In genomic region chr21:34809822-34810221, GRCh38 we compare ENCODE assay signal across 28 cellular contexts.
DNase-seq lines count a peak whose midpoint lies in the region; ATAC-seq, FAIRE-seq and TF ChIP-seq lines count a peak whose summit lies in the region.
"Had no signal": no experiment of that assay in that cellular context is flagged by ENCODE, and none has a peak within 500 bp of the region (broad histone marks: within the 10 kb centered on the region; RNA-seq: fewer than 3 reads in every experiment).

No MANE protein-coding gene starts in this region.

- H4K12ac ChIP-seq in trophoblast cell (ENCODE audit: low read depth, low read length): no peak overlapping the region

- H3K4me3 Mint-ChIP-seq in CD4-positive, alpha-beta memory T cell: peak overlapping the region in 6 of 8 donors; percentile 13 to 79 (median 36)
- H3K4me3 Mint-ChIP-seq: activated naive CD4-positive, alpha-beta T cell treated with anti-CD3 and anti-CD28 coated beads for 36 hours; neural progenitor cell had no signal

- no peak for FAIRE-seq in frontal cortex (lab: Jason Lieb, UNC)
- FAIRE-seq: HepG2, islet of Langerhans had no signal

- H3K9ac ChIP-seq in trophoblast cell (ENCODE audit: low read length): no peak overlapping the region
- H3K9ac ChIP-seq: neural progenitor cell had no signal

- H3F3A ChIP-seq in PC-9 (ENCODE audit: insufficient read depth, low read depth): peaks cover 73% of the 10 kb centered on the region

- peak overlapping the region; percentile 63 for H3K18ac ChIP-seq in trophoblast cell (ENCODE audit: low read length)

- H3K27me3 Mint-ChIP-seq in CD4-positive, alpha-beta memory T cell: no peaks in the 10 kb centered on the region

- H3K79me2 ChIP-seq in PC-9 (ENCODE audit: low read depth) (peaks cover 63% of the 10 kb centered on the region), trophoblast cell (ENCODE audit: control insufficient read depth, insufficient read depth, low read length, poor library complexity) (peaks cover 9% of the 10 kb centered on the region)

- no peaks in the 10 kb centered on the region for H4K20me1 ChIP-seq in PC-9 (ENCODE audit: insufficient read depth)

- no peak overlapping the region for H2BK5ac ChIP-seq in trophoblast cell (ENCODE audit: low read depth, low read length, poor library complexity)

- H3K4me1 Mint-ChIP-seq in CD4-positive, alpha-beta memory T cell: peaks cover 77 to 98% (median 85%) of the 10 kb centered on the region in 4 donors

- H3K27me3 ChIP-seq in CD4-positive, alpha-beta memory T cell (ENCODE audit: insufficient read depth, low read length): no peaks in the 10 kb centered on the region
- H3K27me3 ChIP-seq in PC-9 (ENCODE audit: insufficient read depth, low read depth) (no peaks in the 10 kb centered on the region), trophoblast cell (ENCODE audit: insufficient read depth, low read length) (no peaks in the 10 kb centered on the region), esophagus squamous epithelium (no peaks in the 10 kb centered on the region)
- H3K27me3 ChIP-seq: neural progenitor cell, sigmoid colon had no signal

- no peak for TF ChIP-seq POLR2A in esophagus squamous epithelium (IDR thresholded peaks at IDR 0.05)

- no peak overlapping the region for H3K27ac ChIP-seq in CD4-positive, alpha-beta memory T cell (ENCODE audit: low read depth, low read length)
- H3K27ac ChIP-seq in PC-9 (peak overlapping the region; percentile 100), epithelial cell of prostate (peak overlapping the region; percentile 100), trophoblast cell (ENCODE audit: low read depth, low read length) (peak overlapping the region; percentile 33), esophagus squamous epithelium (no peak overlapping the region)
- H3K27ac ChIP-seq: cardiac muscle cell, coronary artery, neural progenitor cell, thoracic aorta had no signal

- ATAC-seq in Right ventricle myocardium superior (ENCODE audit: poor library complexity): no peak
- ATAC-seq: HepG2 had no signal

- peak overlapping the region; percentile 57 for H4K8ac ChIP-seq in trophoblast cell (ENCODE audit: low read depth, low read length)

- H2AFZ ChIP-seq in PC-9: no peak overlapping the region
- H2AFZ ChIP-seq in trophoblast cell (ENCODE audit: insufficient read depth, low read length, poor library complexity): no peak overlapping the region
- H2AFZ ChIP-seq: neural progenitor cell had no signal

- H3K9me2 ChIP-seq in PC-9 (ENCODE audit: insufficient read depth): no peaks in the 10 kb centered on the region

- peak overlapping the region; percentile 12 for H2BK12ac ChIP-seq in trophoblast cell (ENCODE audit: low read length)

- BruUV-seq in PC-9 (replicated peaks; lab: Mats Ljungman, UMichigan): no TSS peak

- H2AK5ac ChIP-seq in trophoblast cell (ENCODE audit: low read length): peak overlapping the region; percentile 52

- H3K9me3 ChIP-seq in CD4-positive, alpha-beta memory T cell (ENCODE audit: control insufficient read depth in 1 of 2, low read length in 2 of 2): no peaks in the 10 kb centered on the region
- H3K9me3 ChIP-seq in PC-9 (ENCODE audit: insufficient read depth, low read depth) (peaks cover 7% of the 10 kb centered on the region), trophoblast cell (ENCODE audit: insufficient read depth, low read depth, low read length) (no peaks in the 10 kb centered on the region), esophagus squamous epithelium (no peaks in the 10 kb centered on the region)
- H3K9me3 ChIP-seq: sigmoid colon, thoracic aorta had no signal

- no peak overlapping the region for H3K4me3 ChIP-seq in CD4-positive, alpha-beta memory T cell (ENCODE audit: low read length in 2 of 2)
- H3K4me3 ChIP-seq in PC-9 (no peak overlapping the region), trophoblast cell (ENCODE audit: low read depth, low read length) (no peak overlapping the region), esophagus squamous epithelium (no peak overlapping the region)
- H3K4me3 ChIP-seq: cardiac muscle cell, coronary artery, lung, neural progenitor cell, sigmoid colon, thoracic aorta had no signal

- DNase-seq in CD4-positive, alpha-beta memory T cell: no peak
- DNase-seq in PC-9 (no peak), epithelial cell of prostate (ENCODE audit: low read depth, low spot score) (no peak), trophoblast cell (no peak), Right ventricle myocardium superior (no peak), kidney tubule cell (ENCODE audit: low spot score) (no peak), esophagus squamous epithelium (lab: John Stamatoyannopoulos, UW) (no peak), frontal cortex (ENCODE audit: low spot score in 2 of 2) (no peak)
- DNase-seq: activated naive CD4-positive, alpha-beta T cell treated with anti-CD3 and anti-CD28 coated beads for 36 hours; amniotic stem cell; H7; Kasumi-1; NCI-H1694; NCI-H2171 treated with DMSO at 0.1 percent for 48 hours; NCI-H510A treated with DMSO at 0.1 percent for 48 hours; SIG-M5; sigmoid colon; stimulated activated CD4-positive, alpha-beta T cell treated with anti-CD3 and anti-CD28 coated beads, Interleukin-4, amount 100 ng/mL, for 4 hours; stimulated activated naive CD4-positive, alpha-beta T cell; T1000 had no signal

- intact Hi-C loops in CD4-positive, alpha-beta memory T cell (cut with micrococcal nuclease): loop anchor here (2.0 to 5.0 kb wide), 2 partner anchors 79 to 237 kb away; partner anchors contain the start of gene RUNX1
- intact Hi-C loops in PC-9 (cut with micrococcal nuclease; ENCODE audit: unreplicated experiment): loop anchor here (5.0 kb wide), 1 partner anchor 72 kb away; no protein-coding TSS in a partner anchor
- intact Hi-C loops in Right ventricle myocardium superior (cut with DNase I): no loop called here
- intact Hi-C loops in esophagus squamous epithelium (cut with DNase I): no loop called here

- POLR2A ChIA-PET in CD4-positive, alpha-beta memory T cell (lab: Charles Lee; ENCODE audit: partially characterized antibody): interaction anchor here (0.8 kb wide), 1 partner anchor 38 kb away, joined by 3 read pairs; no protein-coding TSS in a partner anchor
- POLR2A ChIA-PET in PC-9 (lab: Charles Lee; ENCODE audit: unreplicated experiment): no interaction called here

- CTCF ChIA-PET in CD4-positive, alpha-beta memory T cell (lab: Charles Lee; ENCODE audit: partially characterized antibody): no interaction called here
- CTCF ChIA-PET in PC-9 (lab: Charles Lee): no interaction called here

- peaks cover 0 to 3% (median 0%) of the 10 kb centered on the region in 8 donors for H3K9me3 Mint-ChIP-seq in CD4-positive, alpha-beta memory T cell

- peaks cover 80% of the 10 kb centered on the region for H3K4me1 ChIP-seq in CD4-positive, alpha-beta memory T cell (ENCODE audit: insufficient read depth, low read length)
- H3K4me1 ChIP-seq in PC-9 (replicated peaks; ENCODE audit: insufficient read depth): peaks cover 94% of the 10 kb centered on the region
- H3K4me1 ChIP-seq in trophoblast cell (ENCODE audit: control insufficient read depth in 1 of 2, insufficient read depth in 2 of 2, low read length in 2 of 2): peaks cover 51 to 57% of the 10 kb centered on the region in 2 experiments
- H3K4me1 ChIP-seq in esophagus squamous epithelium: peaks cover 15 to 66% (median 28%) of the 10 kb centered on the region in 3 donors

- WGBS in trophoblast cell (ENCODE audit: extremely low coverage, insufficient coverage, insufficient read length): no CpG with 5 or more reads among the region's 6 CpGs
- WGBS in esophagus squamous epithelium, 2 donors: 93% methylated on average over 6 of the region's 6 CpGs

- peak overlapping the region; percentile 71 for H2BK120ac ChIP-seq in trophoblast cell (ENCODE audit: insufficient read depth, low read length, poor library complexity)

- peak overlapping the region; percentile 38 for H3K14ac ChIP-seq in trophoblast cell (ENCODE audit: low read length)

- H3K23ac ChIP-seq in trophoblast cell (ENCODE audit: low read length): no peak overlapping the region

- TF ChIP-seq CTCF in PC-9 (conservative IDR thresholded peaks at IDR 0.05) (no peak), esophagus squamous epithelium (IDR thresholded peaks at IDR 0.05) (no peak)

- peaks cover 19 to 64% of the 10 kb centered on the region in 2 donors for H3K36me3 Mint-ChIP-seq in CD4-positive, alpha-beta memory T cell
- H3K36me3 Mint-ChIP-seq: neural progenitor cell had no signal

- peak overlapping the region; percentile 48 for H3K4ac ChIP-seq in trophoblast cell (ENCODE audit: low read depth, low read length)

- peak overlapping the region; percentile 43 to 99 (median 90) for H3K27ac Mint-ChIP-seq in CD4-positive, alpha-beta memory T cell
- H3K27ac Mint-ChIP-seq: neural progenitor cell, progenitor cell of endocrine pancreas had no signal

- H4K91ac ChIP-seq in trophoblast cell (ENCODE audit: low read depth, low read length): peak overlapping the region; percentile 58

- H3K4me2 ChIP-seq in PC-9 (peak overlapping the region; percentile 62; the same call in 1 of the 2 replicates), trophoblast cell (ENCODE audit: low read length) (no peak overlapping the region)
- H3K4me2 ChIP-seq: neural progenitor cell had no signal

- H3K36me3 ChIP-seq in CD4-positive, alpha-beta memory T cell (ENCODE audit: insufficient read depth, low read length): peaks cover 7% of the 10 kb centered on the region
- H3K36me3 ChIP-seq in PC-9 (ENCODE audit: low read depth) (peaks cover 56% of the 10 kb centered on the region), trophoblast cell (ENCODE audit: control insufficient read depth in 1 of 2, insufficient read depth in 2 of 2, low read length in 2 of 2) (peaks cover 14 to 17% of the 10 kb centered on the region in 2 experiments), esophagus squamous epithelium (peaks cover 0 to 23% (median 6%) of the 10 kb centered on the region in 3 donors)
- H3K36me3 ChIP-seq: cardiac muscle cell, neural progenitor cell, sigmoid colon, thoracic aorta had no signal

- H3K79me1 ChIP-seq in trophoblast cell (ENCODE audit: low read length): peaks cover 52% of the 10 kb centered on the region

Comparison
In these comparisons a context has a peak if more than half of its experiments do, and no peak if none do; other contexts are left out.
1. H3K27ac ChIP-seq: peak in PC-9 (single experiment), epithelial cell of prostate (single experiment) and trophoblast cell (single experiment); none in CD4-positive, alpha-beta memory T cell (single experiment) and esophagus squamous epithelium (0 of 4).
2. intact Hi-C loops: an anchor here in CD4-positive, alpha-beta memory T cell (2.0 to 5.0 kb wide) and PC-9 (5.0 kb wide); none called in Right ventricle myocardium superior and esophagus squamous epithelium.